Comparison of ENCODE assay signal across 8 cellular contexts in genomic region chr15:83207622-83208356, GRCh38. TPM values are rescaled to one million over a fixed set of nuclear protein-coding genes. Genes with fewer than 3 reads are reported as not detected.
DNase-seq lines count a peak whose midpoint lies in the region; ATAC-seq and TF ChIP-seq lines count a peak whose summit lies in the region.

Gene HDGFL3 (minus strand): TSS chr15:83207823. CDS start chr15:83207414, 409 bp downstream.

- peak within 1 kb of the TSS; percentile 90 for H3K4me3 Mint-ChIP-seq in activated naive CD8-positive, alpha-beta T cell

- H4K20me1 ChIP-seq in neural cell (ENCODE audit: insufficient read depth) = peaks cover 5% of the 10 kb centered on the region

- TF ChIP-seq RAD21 in neural cell (conservative IDR thresholded peaks at IDR 0.05) = peak; percentile 42

- H3K9me3 Mint-ChIP-seq in activated naive CD8-positive, alpha-beta T cell (ENCODE audit: low read depth) = no peaks in the 10 kb centered on the region

- no peaks in the 10 kb centered on the region for H3K9me2 ChIP-seq in neural cell (ENCODE audit: insufficient read depth, low read length)

- peaks cover 46% of the 10 kb centered on the region for H3K79me2 ChIP-seq in neural cell (replicated peaks; ENCODE audit: insufficient read depth, low read length)

- H3K27me3 ChIP-seq in NT2/D1 (ENCODE audit: insufficient read depth, insufficient read length) (no peaks in the 10 kb centered on the region), neural cell (ENCODE audit: insufficient read depth, low read depth, low read length) (no peaks in the 10 kb centered on the region)

- peak within 1 kb of the TSS; percentile 88 for H3K4me3 ChIP-seq in GM12865 (ENCODE audit: low read depth, low read length)
- peak within 1 kb of the TSS; percentile 83 for H3K4me3 ChIP-seq in NT2/D1 (ENCODE audit: insufficient read length, low read depth)
- peak within 1 kb of the TSS; percentile 86 for H3K4me3 ChIP-seq in neural cell (ENCODE audit: low read length)
- peak within 1 kb of the TSS; percentile 91 for H3K4me3 ChIP-seq in urinary bladder (ENCODE audit: low read depth, low read length)

- no peaks in the 10 kb centered on the region for H3K36me3 Mint-ChIP-seq in activated naive CD8-positive, alpha-beta T cell

- H3K9me3 ChIP-seq in NT2/D1 (ENCODE audit: insufficient read depth, low read length) = no peaks in the 10 kb centered on the region
- H3K9me3 ChIP-seq in neural cell (ENCODE audit: low read length) = no peaks in the 10 kb centered on the region

- peak; percentile 16 for TF ChIP-seq CTCF in GM12865 (IDR thresholded peaks at IDR 0.05; ENCODE audit: insufficient read depth, low read depth, low read length, missing control alignments)
- TF ChIP-seq CTCF in neural cell (IDR thresholded peaks at IDR 0.05; ENCODE audit: poor library complexity, severe bottlenecking) = peak; percentile 40

- H2AFZ ChIP-seq in neural cell (ENCODE audit: low read depth, low read length) = peak within 1 kb of the TSS; percentile 97

- H3K27me3 Mint-ChIP-seq in activated naive CD8-positive, alpha-beta T cell = peaks cover 16% of the 10 kb centered on the region

- peak; percentile 51 for ATAC-seq in HG02678 (IDR thresholded peaks at IDR 0.05; ENCODE audit: unreplicated experiment)

- whole genome bisulfite sequencing in urinary bladder = under 1% methylated on average over 99 of the region's 99 CpGs

- H3K36me3 ChIP-seq in NT2/D1 (ENCODE audit: insufficient read depth, insufficient read length, low read length) (peaks cover 6% of the 10 kb centered on the region), neural cell (ENCODE audit: insufficient read depth, low read length) (no peaks in the 10 kb centered on the region), urinary bladder (ENCODE audit: insufficient read depth) (no peaks in the 10 kb centered on the region)

- peak; percentile 64 for DNase-seq in GM12865 (ENCODE audit: low read depth)
- peak; percentile 56 for DNase-seq in NT2/D1 (ENCODE audit: low read depth, low spot score)
- DNase-seq in globus pallidus (ENCODE audit: low spot score) = peak; percentile 64
- DNase-seq in Kasumi-1 (lab: John Stamatoyannopoulos, UW) = no peak

- peak within 1 kb of the TSS; percentile 92 for H3K9ac ChIP-seq in NT2/D1 (ENCODE audit: insufficient read length, low read depth)
- H3K9ac ChIP-seq in neural cell (ENCODE audit: low read length) = peak within 1 kb of the TSS; percentile 93

- H3K27ac ChIP-seq in neural cell (ENCODE audit: low read length) (peak within 1 kb of the TSS; percentile 88), urinary bladder (ENCODE audit: low read depth) (peak within 1 kb of the TSS; percentile 91)

- TF ChIP-seq EP300 in neural cell (conservative IDR thresholded peaks at IDR 0.05; ENCODE audit: poor library complexity, severe bottlenecking) = peak; percentile 52

- no peak within 1 kb of the TSS for H3K27ac Mint-ChIP-seq in activated naive CD8-positive, alpha-beta T cell

- H3K4me1 ChIP-seq in NT2/D1 (ENCODE audit: insufficient read depth, insufficient read length) (peaks cover 1% of the 10 kb centered on the region), urinary bladder (ENCODE audit: insufficient read depth) (no peaks in the 10 kb centered on the region)

- H3K4me1 Mint-ChIP-seq in activated naive CD8-positive, alpha-beta T cell (ENCODE audit: low read depth) = peaks cover 6% of the 10 kb centered on the region

- H3F3A ChIP-seq in neural cell (ENCODE audit: insufficient read depth, low read length, poor library complexity, severe bottlenecking) = no peaks in the 10 kb centered on the region

- H3K4me2 ChIP-seq in neural cell (ENCODE audit: low read length) = peak within 1 kb of the TSS; percentile 92

TF ChIP-seq in neural cell, 6 proteins besides CTCF, POLR2A, EP300 and RAD21:
- peak; percentile 25 for TF ChIP-seq MXI1 (conservative IDR thresholded peaks at IDR 0.05; ENCODE audit: poor library complexity, severe bottlenecking)
- TF ChIP-seq EZH2 (IDR thresholded peaks at IDR 0.05; ENCODE audit: borderline replicate concordance, insufficient read depth, low read length, poor library complexity, severe bottlenecking) = no peak
- TF ChIP-seq, protein P1, sequence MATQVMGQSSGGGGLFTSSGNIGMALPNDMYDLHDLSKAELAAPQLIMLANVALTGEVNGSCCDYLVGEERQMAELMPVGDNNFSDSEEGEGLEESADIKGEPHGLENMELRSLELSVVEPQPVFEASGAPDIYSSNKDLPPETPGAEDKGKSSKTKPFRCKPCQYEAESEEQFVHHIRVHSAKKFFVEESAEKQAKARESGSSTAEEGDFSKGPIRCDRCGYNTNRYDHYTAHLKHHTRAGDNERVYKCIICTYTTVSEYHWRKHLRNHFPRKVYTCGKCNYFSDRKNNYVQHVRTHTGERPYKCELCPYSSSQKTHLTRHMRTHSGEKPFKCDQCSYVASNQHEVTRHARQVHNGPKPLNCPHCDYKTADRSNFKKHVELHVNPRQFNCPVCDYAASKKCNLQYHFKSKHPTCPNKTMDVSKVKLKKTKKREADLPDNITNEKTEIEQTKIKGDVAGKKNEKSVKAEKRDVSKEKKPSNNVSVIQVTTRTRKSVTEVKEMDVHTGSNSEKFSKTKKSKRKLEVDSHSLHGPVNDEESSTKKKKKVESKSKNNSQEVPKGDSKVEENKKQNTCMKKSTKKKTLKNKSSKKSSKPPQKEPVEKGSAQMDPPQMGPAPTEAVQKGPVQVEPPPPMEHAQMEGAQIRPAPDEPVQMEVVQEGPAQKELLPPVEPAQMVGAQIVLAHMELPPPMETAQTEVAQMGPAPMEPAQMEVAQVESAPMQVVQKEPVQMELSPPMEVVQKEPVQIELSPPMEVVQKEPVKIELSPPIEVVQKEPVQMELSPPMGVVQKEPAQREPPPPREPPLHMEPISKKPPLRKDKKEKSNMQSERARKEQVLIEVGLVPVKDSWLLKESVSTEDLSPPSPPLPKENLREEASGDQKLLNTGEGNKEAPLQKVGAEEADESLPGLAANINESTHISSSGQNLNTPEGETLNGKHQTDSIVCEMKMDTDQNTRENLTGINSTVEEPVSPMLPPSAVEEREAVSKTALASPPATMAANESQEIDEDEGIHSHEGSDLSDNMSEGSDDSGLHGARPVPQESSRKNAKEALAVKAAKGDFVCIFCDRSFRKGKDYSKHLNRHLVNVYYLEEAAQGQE (IDR thresholded peaks at IDR 0.05; ENCODE audit: borderline replicate concordance) = peak; percentile 72
- no peak for TF ChIP-seq SMC3 (conservative IDR thresholded peaks at IDR 0.05; ENCODE audit: poor library complexity)
- peak; percentile 58 for TF ChIP-seq POLR2AphosphoS5 (IDR thresholded peaks at IDR 0.05)
- peak; percentile 89 for TF ChIP-seq TAF1 (IDR thresholded peaks at IDR 0.05; ENCODE audit: low read depth)

RNA-seq across cellular contexts. Expression of gene HDGFL3, which starts in this region (rescaled TPM):
- polyA plus RNA-seq in neural cell (251 and 339 TPM in 2 replicates), urinary bladder (34.1 TPM)
- polyA minus RNA-seq in neural cell = 276 and 410 TPM in 2 replicates
- total RNA-seq in urinary bladder = 42.9 TPM

Comparison
In these comparisons a context has a peak if more than half of its experiments do, and no peak if none do; other contexts are left out.
1. DNase-seq: peak in GM12865 (single experiment), NT2/D1 (single experiment) and globus pallidus (single experiment); none in Kasumi-1 (0 of 2).
2. Peak in every context shown above with its lines, with median percentiles within 50 percentile points of each other: H3K4me3 ChIP-seq.